Comparison of ENCODE assay signal across 8 cellular contexts in the genomic region with DNA sequence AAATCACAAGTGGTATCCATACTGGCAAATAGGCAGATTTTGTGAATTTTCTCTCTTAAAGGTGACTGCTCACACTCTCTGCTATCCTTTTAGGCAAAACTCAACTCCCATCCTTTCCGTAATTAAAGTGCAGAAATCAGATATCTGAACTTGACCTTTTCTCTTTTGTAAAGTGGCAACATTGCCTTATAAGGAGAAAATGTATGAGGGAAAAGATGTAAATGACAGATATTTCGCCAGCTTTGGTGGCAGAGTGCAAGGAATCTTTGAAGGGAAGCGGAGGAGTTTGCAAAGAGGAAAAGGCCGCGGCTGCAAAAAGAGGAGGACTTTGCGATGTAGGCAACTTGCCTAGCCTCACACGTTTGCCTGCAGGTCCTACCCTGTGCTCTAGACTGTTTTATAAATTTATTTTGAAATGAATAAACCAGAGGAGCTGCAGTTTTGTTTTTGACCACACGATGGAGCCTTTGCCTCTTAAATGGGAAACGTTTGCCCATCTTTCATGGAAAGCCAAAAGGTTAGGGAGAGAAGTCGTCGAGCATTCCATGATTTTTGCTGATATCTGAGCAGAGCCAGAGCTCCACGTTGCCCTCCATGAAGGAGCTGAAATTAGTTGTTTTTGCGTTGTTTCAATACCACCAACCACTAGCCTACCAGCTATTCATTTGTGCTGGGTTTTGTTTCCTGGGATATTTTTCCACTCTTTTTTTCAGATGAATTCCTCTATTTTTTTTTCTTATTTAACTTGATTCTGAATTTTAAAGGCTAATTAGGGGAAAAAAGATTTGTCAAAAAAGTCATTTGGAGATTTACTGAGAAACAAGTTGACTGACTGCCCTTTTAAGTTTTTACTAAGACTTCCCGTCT.
A peak's percentile ranks its signal among the peaks of the same experiment; 100 is the strongest.
DNase-seq lines count a peak whose midpoint lies in the region; ATAC-seq and TF ChIP-seq lines count a peak whose summit lies in the region.

No MANE protein-coding gene starts in this region.

- no peak overlapping the region for H3K27ac Mint-ChIP-seq in activated CD8-positive, alpha-beta T cell treated with anti-CD3 and anti-CD28 coated beads for 36 hours

- no peaks in the 10 kb centered on the region for H3K9me3 Mint-ChIP-seq in activated CD8-positive, alpha-beta T cell treated with anti-CD3 and anti-CD28 coated beads for 36 hours

- ATAC-seq in activated CD8-positive, alpha-beta T cell treated with anti-CD3 and anti-CD28 coated beads for 36 hours, result no peak

- no peaks in the 10 kb centered on the region for H3K36me3 Mint-ChIP-seq in activated CD8-positive, alpha-beta T cell treated with anti-CD3 and anti-CD28 coated beads for 36 hours (ENCODE audit: low read depth)

- TF ChIP-seq CTCF in BJ (IDR thresholded peaks at IDR 0.05; ENCODE audit: insufficient read depth, low read depth, low read length) (peak; percentile 83), GM13977 (IDR thresholded peaks at IDR 0.05; ENCODE audit: extremely low read depth, insufficient read depth, missing control alignments) (peak; percentile 70), thyroid gland (IDR thresholded peaks at IDR 0.05) (peak in 5 of 6 experiments; percentile 66 to 86 (median 81))
- TF ChIP-seq CTCF in activated CD8-positive, alpha-beta T cell treated with anti-CD3 and anti-CD28 coated beads for 36 hours (IDR thresholded peaks at IDR 0.05), result peak; percentile 77

- H3K9me3 ChIP-seq in iPS DF 6.9 (ENCODE audit: control insufficient read depth, insufficient read depth, low read length) (no peaks in the 10 kb centered on the region), thyroid gland (no peaks in the 10 kb centered on the region)

- POLR2A ChIA-PET in BJ (lab: Charles Lee), result no interaction called here
- POLR2A ChIA-PET in activated CD8-positive, alpha-beta T cell treated with anti-CD3 and anti-CD28 coated beads for 36 hours (lab: Charles Lee), result no interaction called here

- H3K4me1 Mint-ChIP-seq in activated CD8-positive, alpha-beta T cell treated with anti-CD3 and anti-CD28 coated beads for 36 hours (ENCODE audit: low read depth), result no peaks in the 10 kb centered on the region

- H3K4me1 ChIP-seq in iPS DF 6.9 (ENCODE audit: control insufficient read depth, insufficient read depth, low read length) (no peaks in the 10 kb centered on the region), thyroid gland (peaks cover 0 to 12% of the 10 kb centered on the region in 2 donors)

- H3K4me3 ChIP-seq in BJ (ENCODE audit: low read depth, low read length) (no peak overlapping the region), iPS DF 6.9 (ENCODE audit: low read length) (no peak overlapping the region), thyroid gland (replicated peaks in 1 of 3) (no peak overlapping the region)

- WGBS in iPS DF 6.9 (ENCODE audit: insufficient coverage, insufficient read length), result no CpG with 5 or more reads among the region's 14 CpGs
- WGBS in thyroid gland, 2 donors, result 22 to 24% methylated on average over 14 of the region's 14 CpGs

- DNase-seq in BJ (ENCODE audit: low read depth), result no peak
- peak; percentile 20 for DNase-seq in GM13977 (ENCODE audit: low spot score)
- peak; percentile 51 for DNase-seq in NCI-H2171 (lab: John Stamatoyannopoulos, UW)
- DNase-seq in activated CD8-positive, alpha-beta T cell treated with anti-CD3 and anti-CD28 coated beads for 36 hours, result peak; percentile 44
- DNase-seq in iPS DF 6.9 (ENCODE audit: low read depth, low spot score), result peak; percentile 60
- peak; percentile 61 to 68 for DNase-seq in thyroid gland
- no peak for DNase-seq in epidermal melanocyte (ENCODE audit: insufficient read length, low spot score)
- no peak for DNase-seq in activated gamma-delta T cell (lab: John Stamatoyannopoulos, UW)

- no peaks in the 10 kb centered on the region for H3K36me3 ChIP-seq in BJ (ENCODE audit: control insufficient read depth, insufficient read depth, low read length)
- H3K36me3 ChIP-seq in iPS DF 6.9 (ENCODE audit: control insufficient read depth, insufficient read depth, low read length), result no peaks in the 10 kb centered on the region
- no peaks in the 10 kb centered on the region for H3K36me3 ChIP-seq in thyroid gland

- no peak overlapping the region for H3K27ac ChIP-seq in iPS DF 6.9 (ENCODE audit: low read length)
- no peak overlapping the region for H3K27ac ChIP-seq in thyroid gland

- in situ Hi-C loops in GM13977 (cut with MboI; ENCODE audit: low pct_unique_long_range_greater_than_20kb, low sequenced_read_pairs, unreplicated experiment), result no loop called here

- 0 out of 2 replicates have a peak, but pooled peaks cover 2% of the 10 kb centered on the region for H3K27me3 ChIP-seq in BJ (ENCODE audit: control insufficient read depth, insufficient read depth, low read length)
- peaks cover 25% of the 10 kb centered on the region; the same call in 1 of the 2 replicates for H3K27me3 ChIP-seq in iPS DF 6.9 (ENCODE audit: control insufficient read depth, insufficient read depth, low read length)
- no peaks in the 10 kb centered on the region for H3K27me3 ChIP-seq in thyroid gland

- intact Hi-C loops in activated CD8-positive, alpha-beta T cell treated with anti-CD3 and anti-CD28 coated beads for 36 hours (cut with micrococcal nuclease), result no loop called here
- intact Hi-C loops in thyroid gland (cut with DNase I), result no loop called here

- TF ChIP-seq POLR2A in thyroid gland (IDR thresholded peaks at IDR 0.05), result no peak

- H3K27me3 Mint-ChIP-seq in activated CD8-positive, alpha-beta T cell treated with anti-CD3 and anti-CD28 coated beads for 36 hours, result peaks cover 35% of the 10 kb centered on the region

- H3K4me3 Mint-ChIP-seq in activated CD8-positive, alpha-beta T cell treated with anti-CD3 and anti-CD28 coated beads for 36 hours, result no peak overlapping the region

- CTCF ChIA-PET in BJ (lab: Yijun Ruan, JAX), result interaction anchor here (0.6 to 2.1 kb wide), 13 partner anchors 9 to 481 kb away, joined by 3 to 10 read pairs (median 4); no protein-coding TSS in a partner anchor
- CTCF ChIA-PET in activated CD8-positive, alpha-beta T cell treated with anti-CD3 and anti-CD28 coated beads for 36 hours (lab: Charles Lee), result interaction anchor here (0.7 to 1.6 kb wide), 6 partner anchors 13 to 478 kb away, joined by 3 to 6 read pairs (median 4); no protein-coding TSS in a partner anchor

Comparison
In these comparisons a context has a peak if more than half of its experiments do, and no peak if none do; other contexts are left out.
1. DNase-seq: peak in GM13977 (single experiment), NCI-H2171 (single experiment), activated CD8-positive, alpha-beta T cell treated with anti-CD3 and anti-CD28 coated beads for 36 hours (single experiment), iPS DF 6.9 (single experiment) and thyroid gland (2 of 2); none in BJ (single experiment), epidermal melanocyte (single experiment) and activated gamma-delta T cell (single experiment).
2. Peak in every context shown above with its lines, with median percentiles within 50 percentile points of each other: CTCF ChIP-seq.